Comparison of ENCODE assay signal across 2 cellular contexts in genomic region chr5:180371949-180372348, GRCh38.
TF ChIP-seq lines count a peak whose summit lies in the region.

No MANE protein-coding gene starts in this region.

TF ChIP-seq in GM23338, 12 proteins besides CTCF, POLR2A, EP300 and RAD21 (continued from another document):
- no peak for TF ChIP-seq NANOG (IDR thresholded peaks at IDR 0.05; ENCODE audit: borderline replicate concordance)
- no peak for TF ChIP-seq CREB1 (CRISPR knock-in tag; IDR thresholded peaks at IDR 0.05; ENCODE audit: low read depth)
- TF ChIP-seq EZH2phosphoT487 (IDR thresholded peaks at IDR 0.05; ENCODE audit: unreplicated experiment) = no peak
TF ChIP-seq in GM23338: peak in this region for 0.

TF ChIP-seq in HEK293, 187 proteins besides CTCF, POLR2A, EP300 and RAD21 (continued from another document):
- TF ChIP-seq ZNF148 (tag by site-specific recombination; IDR thresholded peaks at IDR 0.05; ENCODE audit: borderline replicate concordance) (no peak), ZNF341 (tag by site-specific recombination; IDR thresholded peaks at IDR 0.05; ENCODE audit: low read depth) (no peak), ZNF544 (tag by site-specific recombination; IDR thresholded peaks at IDR 0.05) (no peak), TSHZ1 (tag by site-specific recombination; IDR thresholded peaks at IDR 0.05; ENCODE audit: borderline replicate concordance) (no peak), ZNF221 (tag by site-specific recombination; IDR thresholded peaks at IDR 0.05; ENCODE audit: borderline replicate concordance) (no peak)
TF ChIP-seq in HEK293: peak in this region for 1.
